ENCODE assay signal across 2 cellular contexts in the genomic region with DNA sequence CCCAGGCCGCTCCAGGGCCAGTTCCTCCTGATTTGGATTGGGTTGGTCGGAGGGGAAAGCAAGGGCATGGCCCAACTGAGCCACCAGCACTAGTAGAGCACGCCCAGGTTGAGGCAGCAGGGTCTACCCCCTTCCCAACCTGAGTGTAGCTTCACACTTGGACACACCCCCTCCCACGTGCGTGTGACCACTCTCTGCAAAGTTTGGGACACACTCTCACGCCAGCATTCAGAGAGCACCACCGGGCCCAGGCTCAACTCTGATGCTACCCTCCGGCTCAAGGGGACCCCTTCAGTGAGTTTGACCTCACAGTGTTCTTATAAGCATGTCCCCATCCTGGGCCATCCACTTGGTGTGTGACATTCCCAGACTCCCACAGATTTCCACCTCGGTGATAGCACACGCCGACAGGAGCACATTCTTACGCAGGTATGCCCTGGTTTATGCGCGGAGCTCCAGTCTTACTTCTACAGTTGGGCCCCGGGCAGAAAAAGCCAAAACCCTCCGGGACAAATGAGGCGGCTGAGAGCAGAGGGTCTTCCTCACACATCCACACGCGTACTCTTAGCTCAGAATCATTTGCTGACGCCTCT.
A peak's percentile ranks its signal among the peaks of the same experiment; 100 is the strongest.
TF ChIP-seq lines count a peak whose summit lies in the region.

No MANE protein-coding gene starts in this region.

TF ChIP-seq in GM23338, 12 proteins besides CTCF, POLR2A, EP300 and RAD21:
- TF ChIP-seq EZH2 (IDR thresholded peaks at IDR 0.05; ENCODE audit: low read depth, unreplicated experiment): peak; percentile 82
- TF ChIP-seq, protein P1, sequence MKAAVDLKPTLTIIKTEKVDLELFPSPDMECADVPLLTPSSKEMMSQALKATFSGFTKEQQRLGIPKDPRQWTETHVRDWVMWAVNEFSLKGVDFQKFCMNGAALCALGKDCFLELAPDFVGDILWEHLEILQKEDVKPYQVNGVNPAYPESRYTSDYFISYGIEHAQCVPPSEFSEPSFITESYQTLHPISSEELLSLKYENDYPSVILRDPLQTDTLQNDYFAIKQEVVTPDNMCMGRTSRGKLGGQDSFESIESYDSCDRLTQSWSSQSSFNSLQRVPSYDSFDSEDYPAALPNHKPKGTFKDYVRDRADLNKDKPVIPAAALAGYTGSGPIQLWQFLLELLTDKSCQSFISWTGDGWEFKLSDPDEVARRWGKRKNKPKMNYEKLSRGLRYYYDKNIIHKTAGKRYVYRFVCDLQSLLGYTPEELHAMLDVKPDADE (IDR thresholded peaks at IDR 0.05): no peak

TF ChIP-seq in H1, 55 proteins besides CTCF, POLR2A, EP300 and RAD21:
- TF ChIP-seq, protein P2, sequence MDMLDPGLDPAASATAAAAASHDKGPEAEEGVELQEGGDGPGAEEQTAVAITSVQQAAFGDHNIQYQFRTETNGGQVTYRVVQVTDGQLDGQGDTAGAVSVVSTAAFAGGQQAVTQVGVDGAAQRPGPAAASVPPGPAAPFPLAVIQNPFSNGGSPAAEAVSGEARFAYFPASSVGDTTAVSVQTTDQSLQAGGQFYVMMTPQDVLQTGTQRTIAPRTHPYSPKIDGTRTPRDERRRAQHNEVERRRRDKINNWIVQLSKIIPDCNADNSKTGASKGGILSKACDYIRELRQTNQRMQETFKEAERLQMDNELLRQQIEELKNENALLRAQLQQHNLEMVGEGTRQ (IDR thresholded peaks at IDR 0.05; ENCODE audit: low read length): no peak
- TF ChIP-seq SAP30 (IDR thresholded peaks at IDR 0.05; ENCODE audit: insufficient read depth, insufficient replicate concordance, low read length) (no peak), RBBP5 (IDR thresholded peaks at IDR 0.05; ENCODE audit: borderline replicate concordance, low read depth, low read length) (no peak), FOSL1 (IDR thresholded peaks at IDR 0.05; ENCODE audit: insufficient read depth, low read depth, low read length) (no peak), NRF1 (IDR thresholded peaks at IDR 0.05; ENCODE audit: low read depth, low read length) (no peak), YY1 (IDR thresholded peaks at IDR 0.05; ENCODE audit: low read depth, low read length) (no peak), BCL11A (IDR thresholded peaks at IDR 0.05; ENCODE audit: low read depth in 2 of 2, low read length in 2 of 2) (no peak), MAFK (IDR thresholded peaks at IDR 0.05; ENCODE audit: low read depth, low read length) (no peak), SP2 (IDR thresholded peaks at IDR 0.05; ENCODE audit: low read length) (no peak), CEBPB (IDR thresholded peaks at IDR 0.05; ENCODE audit: low read depth, low read length) (no peak), SIX5 (IDR thresholded peaks at IDR 0.05; ENCODE audit: low read depth, low read length) (no peak), CTBP2 (IDR thresholded peaks at IDR 0.05; ENCODE audit: borderline replicate concordance, insufficient read depth, insufficient read length, low read length) (no peak), SP1 (IDR thresholded peaks at IDR 0.05; ENCODE audit: low read depth, low read length) (no peak), CREB1 (IDR thresholded peaks at IDR 0.05) (no peak)
- TF ChIP-seq, protein P3, sequence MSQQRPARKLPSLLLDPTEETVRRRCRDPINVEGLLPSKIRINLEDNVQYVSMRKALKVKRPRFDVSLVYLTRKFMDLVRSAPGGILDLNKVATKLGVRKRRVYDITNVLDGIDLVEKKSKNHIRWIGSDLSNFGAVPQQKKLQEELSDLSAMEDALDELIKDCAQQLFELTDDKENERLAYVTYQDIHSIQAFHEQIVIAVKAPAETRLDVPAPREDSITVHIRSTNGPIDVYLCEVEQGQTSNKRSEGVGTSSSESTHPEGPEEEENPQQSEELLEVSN (IDR thresholded peaks at IDR 0.05): no peak
- TF ChIP-seq, protein P4, sequence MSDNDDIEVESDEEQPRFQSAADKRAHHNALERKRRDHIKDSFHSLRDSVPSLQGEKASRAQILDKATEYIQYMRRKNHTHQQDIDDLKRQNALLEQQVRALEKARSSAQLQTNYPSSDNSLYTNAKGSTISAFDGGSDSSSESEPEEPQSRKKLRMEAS (IDR thresholded peaks at IDR 0.05): no peak
